ENCODE assay signal across 32 cellular contexts in genomic region chr14:48261436-48261835, GRCh38.
"Had no signal": no experiment of that assay in that cellular context is flagged by ENCODE, and none has a peak within 500 bp of the region (broad histone marks: within the 10 kb centered on the region; RNA-seq: fewer than 3 reads in every experiment).

No MANE protein-coding gene starts in this region.

- H3K4me3 Mint-ChIP-seq: activated CD4-positive, alpha-beta memory T cell treated with anti-CD3 and anti-CD28 coated beads, Interleukin-2, amount 10 ng/mL, durations not matched to agents 7 days and 5 days; activated CD4-positive, alpha-beta T cell treated with anti-CD3 and anti-CD28 coated beads, Interleukin-2, amount 10 ng/mL, durations not matched to agents 7 days and 5 days; activated naive CD4-positive, alpha-beta T cell treated with anti-CD3 and anti-CD28 coated beads, Interleukin-2, amount 10 ng/mL, durations not matched to agents 7 days and 5 days; activated naive CD8-positive, alpha-beta T cell treated with anti-CD3 and anti-CD28 coated beads, Interleukin-2, amount 10 ng/mL, durations not matched to agents 7 days and 5 days; activated T-cell treated with anti-CD3 and anti-CD28 coated beads, Interleukin-2, amount 50 U/mL, for 24 hours; activated T-cell treated with anti-CD3 and anti-CD28 coated beads, Interleukin-2, amount 50 U/mL, for 72 hours; brain; dendritic cell treated with granulocyte-macrophage colony-stimulating factor and Interleukin-4, amounts not matched to agents 40 ng/mL and 50 ng/mL, for 4 days; T-helper 17 cell; T-helper 2 cell treated with Interferon-gamma antibody and Interleukin-4, amounts not matched to agents 5 μg/mL and 100 μg/mL, for 36 hours had no signal

- H3K4me1 Mint-ChIP-seq: activated CD4-positive, alpha-beta memory T cell treated with anti-CD3 and anti-CD28 coated beads, Interleukin-2, amount 10 ng/mL, durations not matched to agents 7 days and 5 days; activated CD4-positive, alpha-beta T cell treated with anti-CD3 and anti-CD28 coated beads, Interleukin-2, amount 10 ng/mL, durations not matched to agents 7 days and 5 days; activated naive CD4-positive, alpha-beta T cell treated with anti-CD3 and anti-CD28 coated beads, Interleukin-2, amount 10 ng/mL, durations not matched to agents 7 days and 5 days; activated naive CD8-positive, alpha-beta T cell treated with anti-CD3 and anti-CD28 coated beads, Interleukin-2, amount 10 ng/mL, durations not matched to agents 7 days and 5 days; brain; T-helper 17 cell had no signal

- DNase-seq: activated CD4-positive, alpha-beta memory T cell treated with anti-CD3 and anti-CD28 coated beads, Interleukin-2, amount 10 ng/mL, durations not matched to agents 7 days and 5 days; activated CD4-positive, alpha-beta T cell treated with anti-CD3 and anti-CD28 coated beads for 1 hour; activated CD4-positive, alpha-beta T cell treated with anti-CD3 and anti-CD28 coated beads for 4 hours; activated CD4-positive, alpha-beta T cell treated with anti-CD3 and anti-CD28 coated beads, Interleukin-2, amount 10 ng/mL, durations not matched to agents 7 days and 5 days; activated CD4-positive, alpha-beta T cell treated with anti-CD3 and anti-CD28 coated beads, Interleukin-2, amount 50 U/mL, for 4 hours; activated CD8-positive, alpha-beta memory T cell treated with anti-CD3 and anti-CD28 coated beads, Interleukin-2, amount 50 U/mL, for 48 hours; activated gamma-delta T cell; activated naive CD4-positive, alpha-beta T cell; activated naive CD4-positive, alpha-beta T cell treated with anti-CD3 and anti-CD28 coated beads, Interleukin-2, amount 10 ng/mL, durations not matched to agents 7 days and 5 days; activated naive CD8-positive, alpha-beta T cell treated with anti-CD3 and anti-CD28 coated beads, Interleukin-2, amount 10 ng/mL, durations not matched to agents 7 days and 5 days; activated T-cell treated with anti-CD3 and anti-CD28 coated beads for 4 hours; activated T-cell treated with anti-CD3 and anti-CD28 coated beads, Interleukin-2, amount 50 U/mL, for 24 hours; activated T-cell treated with anti-CD3 and anti-CD28 coated beads, Interleukin-2, amount 50 U/mL, for 72 hours; central memory CD4-positive, alpha-beta T cell; dorsolateral prefrontal cortex; effector memory CD4-positive, alpha-beta T cell; erythroblast; foreskin keratinocyte; gastrocnemius medialis; glutamatergic neuron; heart left ventricle; T-helper 17 cell; T1000 had no signal

- H3K27ac Mint-ChIP-seq: activated CD4-positive, alpha-beta memory T cell treated with anti-CD3 and anti-CD28 coated beads, Interleukin-2, amount 10 ng/mL, durations not matched to agents 7 days and 5 days; activated CD4-positive, alpha-beta T cell treated with anti-CD3 and anti-CD28 coated beads, Interleukin-2, amount 10 ng/mL, durations not matched to agents 7 days and 5 days; activated naive CD4-positive, alpha-beta T cell treated with anti-CD3 and anti-CD28 coated beads, Interleukin-2, amount 10 ng/mL, durations not matched to agents 7 days and 5 days; activated naive CD4-positive, alpha-beta T cell treated with anti-CD3 and anti-CD28 coated beads, Interleukin-2, amount 50 U/mL, for 72 hours; activated naive CD8-positive, alpha-beta T cell treated with anti-CD3 and anti-CD28 coated beads, Interleukin-2, amount 10 ng/mL, durations not matched to agents 7 days and 5 days; activated T-cell treated with anti-CD3 and anti-CD28 coated beads, Interleukin-2, amount 50 U/mL, for 24 hours; activated T-cell treated with anti-CD3 and anti-CD28 coated beads, Interleukin-2, amount 50 U/mL, for 72 hours; brain; dendritic cell treated with granulocyte-macrophage colony-stimulating factor and Interleukin-4, amounts not matched to agents 40 ng/mL and 50 ng/mL, for 4 days; T-helper 17 cell; T-helper 2 cell treated with Interferon-gamma antibody and Interleukin-4, amounts not matched to agents 5 μg/mL and 100 μg/mL, for 36 hours had no signal

- H3K27ac ChIP-seq: ascending aorta, cardiac muscle cell, coronary artery, dorsolateral prefrontal cortex, esophagus muscularis mucosa, foreskin keratinocyte, gastrocnemius medialis, heart left ventricle had no signal

- H3K36me3 Mint-ChIP-seq: activated naive CD4-positive, alpha-beta T cell treated with anti-CD3 and anti-CD28 coated beads, Interleukin-2, amount 10 ng/mL, durations not matched to agents 7 days and 5 days; activated naive CD4-positive, alpha-beta T cell treated with anti-CD3 and anti-CD28 coated beads, Interleukin-2, amount 50 U/mL, for 72 hours; activated naive CD8-positive, alpha-beta T cell treated with anti-CD3 and anti-CD28 coated beads, Interleukin-2, amount 10 ng/mL, durations not matched to agents 7 days and 5 days; brain had no signal

- H3K4me3 ChIP-seq: ascending aorta, breast epithelium, cardiac muscle cell, coronary artery, dorsolateral prefrontal cortex, esophagus muscularis mucosa, gastrocnemius medialis, heart left ventricle had no signal

- H3K9me3 ChIP-seq: ascending aorta, breast epithelium, esophagus muscularis mucosa, gastrocnemius medialis, heart left ventricle had no signal

- H3K36me3 ChIP-seq: ascending aorta, breast epithelium, cardiac muscle cell, esophagus muscularis mucosa, gastrocnemius medialis, heart left ventricle had no signal

- H3K27me3 ChIP-seq: ascending aorta, breast epithelium, cardiac muscle cell, dorsolateral prefrontal cortex, esophagus muscularis mucosa, foreskin keratinocyte, gastrocnemius medialis, heart left ventricle had no signal

- H3K27me3 Mint-ChIP-seq: activated CD4-positive, alpha-beta memory T cell treated with anti-CD3 and anti-CD28 coated beads, Interleukin-2, amount 10 ng/mL, durations not matched to agents 7 days and 5 days; activated CD4-positive, alpha-beta T cell treated with anti-CD3 and anti-CD28 coated beads, Interleukin-2, amount 10 ng/mL, durations not matched to agents 7 days and 5 days; activated naive CD4-positive, alpha-beta T cell treated with anti-CD3 and anti-CD28 coated beads, Interleukin-2, amount 10 ng/mL, durations not matched to agents 7 days and 5 days; activated naive CD8-positive, alpha-beta T cell treated with anti-CD3 and anti-CD28 coated beads, Interleukin-2, amount 10 ng/mL, durations not matched to agents 7 days and 5 days; activated T-cell treated with anti-CD3 and anti-CD28 coated beads, Interleukin-2, amount 50 U/mL, for 24 hours; dendritic cell treated with granulocyte-macrophage colony-stimulating factor and Interleukin-4, amounts not matched to agents 40 ng/mL and 50 ng/mL, for 4 days; T-helper 17 cell had no signal

- H3K4me1 ChIP-seq: ascending aorta, breast epithelium, esophagus muscularis mucosa, foreskin keratinocyte, gastrocnemius medialis, heart left ventricle had no signal

- H3K9me3 Mint-ChIP-seq: activated T-cell treated with anti-CD3 and anti-CD28 coated beads, Interleukin-2, amount 50 U/mL, for 24 hours; dendritic cell treated with granulocyte-macrophage colony-stimulating factor and Interleukin-4, amounts not matched to agents 40 ng/mL and 50 ng/mL, for 4 days had no signal
